Comparison of ENCODE assay signal across 10 cellular contexts in the genomic region with DNA sequence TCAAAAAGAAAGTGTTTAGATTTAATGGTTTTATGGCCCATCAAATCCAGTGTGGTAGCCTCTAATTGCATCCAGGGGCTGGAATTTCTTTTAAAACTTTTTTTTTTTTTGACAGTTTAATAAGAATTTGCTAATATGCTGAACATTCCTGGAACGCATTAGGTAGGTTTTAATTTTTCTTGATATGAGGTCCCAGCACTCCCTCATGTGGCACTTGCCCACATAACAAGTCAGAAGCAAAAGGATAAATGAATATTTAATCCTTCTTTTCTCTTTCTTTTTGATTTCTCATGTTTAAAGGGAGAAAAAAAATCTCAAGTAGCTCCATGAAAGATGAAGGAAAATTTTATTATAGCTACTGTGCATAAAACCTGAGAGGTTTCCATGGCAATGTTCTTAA. TPM values are rescaled to one million over a fixed set of nuclear protein-coding genes. Genes with fewer than 3 reads are reported as not detected.
DNase-seq lines count a peak whose midpoint lies in the region; ATAC-seq and TF ChIP-seq lines count a peak whose summit lies in the region.
"Had no signal": no experiment of that assay in that cellular context is flagged by ENCODE, and none has a peak within 500 bp of the region (broad histone marks: within the 10 kb centered on the region; RNA-seq: fewer than 3 reads in every experiment).

No MANE protein-coding gene starts in this region.

- TF ChIP-seq POLR2A in HCT116 (IDR thresholded peaks at IDR 0.05; ENCODE audit: borderline replicate concordance, extremely low read depth, insufficient read depth, insufficient read length), result no peak

- ATAC-seq in HCT116 (no peak), HG03442 (IDR thresholded peaks at IDR 0.05; ENCODE audit: unreplicated experiment) (no peak)

- DNase-seq in AG20443 (ENCODE audit: low spot score), result peak; percentile 22
- DNase-seq in HCT116 (ENCODE audit: low read depth, low spot score), result peak; percentile 12
- DNase-seq in WERI-Rb-1, result peak; percentile 11
- DNase-seq in kidney epithelial cell (ENCODE audit: low read depth), result no peak
- no peak for DNase-seq in GOT3 (lab: John Stamatoyannopoulos, UW)
- no peak for DNase-seq in ureter (ENCODE audit: low spot score)
- DNase-seq in stimulated activated CD4-positive, alpha-beta T cell treated with anti-CD3 and anti-CD28 coated beads, Interleukin-2, amount 100 ng/mL, for 24 hours, result no peak
- DNase-seq: activated B cell treated with CpG ODN at 0.5 μM for 24 hours, stomach had no signal

- H3K27ac ChIP-seq in HCT116 (ENCODE audit: low read depth, low read length) (no peak overlapping the region), WERI-Rb-1 (no peak overlapping the region)
- H3K27ac ChIP-seq: stomach had no signal

- intact Hi-C loops in HCT116 (cut with micrococcal nuclease), result loop anchor here (5.0 kb wide), 2 partner anchors 1159 to 1769 kb away; a partner anchor contains a TSS

- no peaks in the 10 kb centered on the region for H3K79me2 ChIP-seq in HCT116 (ENCODE audit: insufficient read depth, low read length)

- RAD21 ChIA-PET in HCT116 (lab: Charles Lee; ENCODE audit: low non-redundant PET in 1 of 2, low total read pairs in 2 of 2, uncharacterized antibody in 2 of 2, unreplicated experiment in 2 of 2), result no interaction called here

- no peak overlapping the region for H3K4me3 ChIP-seq in HCT116 (replicated peaks in 1 of 2; ENCODE audit: low read depth in 1 of 2, low read length in 2 of 2)
- no peak overlapping the region for H3K4me3 ChIP-seq in WERI-Rb-1 (ENCODE audit: low read depth, low read length)
- no peak overlapping the region for H3K4me3 ChIP-seq in kidney epithelial cell (ENCODE audit: low read depth, low read length)
- H3K4me3 ChIP-seq: stomach had no signal

- no peaks in the 10 kb centered on the region for H3K9me3 ChIP-seq in HCT116 (ENCODE audit: control insufficient read depth in 1 of 2, insufficient read depth in 1 of 2, low read depth in 1 of 2, low read length in 2 of 2)
- no peaks in the 10 kb centered on the region for H3K9me3 ChIP-seq in WERI-Rb-1 (ENCODE audit: severe bottlenecking)
- H3K9me3 ChIP-seq: stomach had no signal

- POLR2A ChIA-PET in HCT116 (lab: Charles Lee), result no interaction called here

- no peaks in the 10 kb centered on the region for H3K9me2 ChIP-seq in HCT116 (ENCODE audit: insufficient read depth)

- CTCF ChIA-PET in HCT116 (lab: Charles Lee), result interaction anchor here (0.6 to 1.7 kb wide), 8 partner anchors 9 to 1770 kb away, joined by 3 to 10 read pairs (median 3); no protein-coding TSS in a partner anchor

- TF ChIP-seq RAD21 in HCT116 (IDR thresholded peaks at IDR 0.05; ENCODE audit: low read depth), result peak; percentile 57; the same call in 1 of the 2 replicates

- H3K9ac ChIP-seq in HCT116 (ENCODE audit: low read length), result no peak overlapping the region

- H4K20me1 ChIP-seq in HCT116 (ENCODE audit: insufficient read depth), result no peaks in the 10 kb centered on the region

- H3K4me1 ChIP-seq in HCT116 (ENCODE audit: control insufficient read depth in 1 of 2, insufficient read depth in 2 of 2, low read length in 2 of 2), result no peaks in the 10 kb centered on the region
- H3K4me1 ChIP-seq: stomach had no signal

- no peaks in the 10 kb centered on the region for H3K36me3 ChIP-seq in HCT116 (ENCODE audit: control insufficient read depth in 1 of 2, insufficient read depth in 2 of 2, low read length in 2 of 2)
- H3K36me3 ChIP-seq in WERI-Rb-1, result no peaks in the 10 kb centered on the region
- no peaks in the 10 kb centered on the region for H3K36me3 ChIP-seq in kidney epithelial cell (ENCODE audit: control insufficient read depth, insufficient read depth, low read length)
- H3K36me3 ChIP-seq: stomach had no signal

- BruUV-seq in HCT116 (replicated peaks; lab: Mats Ljungman, UMichigan), result no TSS peak

- no peak overlapping the region for H3K4me2 ChIP-seq in HCT116 (ENCODE audit: low read length)

- no peak overlapping the region for H2AFZ ChIP-seq in HCT116 (ENCODE audit: low read depth, low read length, poor library complexity, severe bottlenecking)

- peaks cover 5% of the 10 kb centered on the region; the same call in 1 of the 2 replicates for H3K27me3 ChIP-seq in HCT116 (ENCODE audit: insufficient read depth, low read length)
- no peaks in the 10 kb centered on the region for H3K27me3 ChIP-seq in WERI-Rb-1 (ENCODE audit: insufficient read depth, low read depth, severe bottlenecking)
- H3K27me3 ChIP-seq in kidney epithelial cell (ENCODE audit: control insufficient read depth, insufficient read depth, low read length), result no peaks in the 10 kb centered on the region
- H3K27me3 ChIP-seq: stomach had no signal

- TF ChIP-seq CTCF in HCT116 (IDR thresholded peaks at IDR 0.05 in 2 of 3, conservative IDR thresholded peaks at IDR 0.05 in 1 of 3; ENCODE audit: borderline replicate concordance in 1 of 3, insufficient read depth in 1 of 3, low read depth in 2 of 3, low read length in 2 of 3), result peak in 2 of 3 experiments; percentile 44 to 62; a peak in 4 of 6 replicates
- peak; percentile 36 for TF ChIP-seq CTCF in WERI-Rb-1 (IDR thresholded peaks at IDR 0.05; ENCODE audit: low read depth, low read length)
- peak; percentile 73 for TF ChIP-seq CTCF in kidney epithelial cell (IDR thresholded peaks at IDR 0.05; ENCODE audit: insufficient read depth, low read length, poor library complexity, severe bottlenecking)

TF ChIP-seq in HCT116, 20 proteins besides CTCF, POLR2A, EP300 and RAD21:
- TF ChIP-seq, protein P1, sequence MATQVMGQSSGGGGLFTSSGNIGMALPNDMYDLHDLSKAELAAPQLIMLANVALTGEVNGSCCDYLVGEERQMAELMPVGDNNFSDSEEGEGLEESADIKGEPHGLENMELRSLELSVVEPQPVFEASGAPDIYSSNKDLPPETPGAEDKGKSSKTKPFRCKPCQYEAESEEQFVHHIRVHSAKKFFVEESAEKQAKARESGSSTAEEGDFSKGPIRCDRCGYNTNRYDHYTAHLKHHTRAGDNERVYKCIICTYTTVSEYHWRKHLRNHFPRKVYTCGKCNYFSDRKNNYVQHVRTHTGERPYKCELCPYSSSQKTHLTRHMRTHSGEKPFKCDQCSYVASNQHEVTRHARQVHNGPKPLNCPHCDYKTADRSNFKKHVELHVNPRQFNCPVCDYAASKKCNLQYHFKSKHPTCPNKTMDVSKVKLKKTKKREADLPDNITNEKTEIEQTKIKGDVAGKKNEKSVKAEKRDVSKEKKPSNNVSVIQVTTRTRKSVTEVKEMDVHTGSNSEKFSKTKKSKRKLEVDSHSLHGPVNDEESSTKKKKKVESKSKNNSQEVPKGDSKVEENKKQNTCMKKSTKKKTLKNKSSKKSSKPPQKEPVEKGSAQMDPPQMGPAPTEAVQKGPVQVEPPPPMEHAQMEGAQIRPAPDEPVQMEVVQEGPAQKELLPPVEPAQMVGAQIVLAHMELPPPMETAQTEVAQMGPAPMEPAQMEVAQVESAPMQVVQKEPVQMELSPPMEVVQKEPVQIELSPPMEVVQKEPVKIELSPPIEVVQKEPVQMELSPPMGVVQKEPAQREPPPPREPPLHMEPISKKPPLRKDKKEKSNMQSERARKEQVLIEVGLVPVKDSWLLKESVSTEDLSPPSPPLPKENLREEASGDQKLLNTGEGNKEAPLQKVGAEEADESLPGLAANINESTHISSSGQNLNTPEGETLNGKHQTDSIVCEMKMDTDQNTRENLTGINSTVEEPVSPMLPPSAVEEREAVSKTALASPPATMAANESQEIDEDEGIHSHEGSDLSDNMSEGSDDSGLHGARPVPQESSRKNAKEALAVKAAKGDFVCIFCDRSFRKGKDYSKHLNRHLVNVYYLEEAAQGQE (IDR thresholded peaks at IDR 0.05; ENCODE audit: low read depth), result no peak
- no peak for TF ChIP-seq EZH2phosphoT487 (IDR thresholded peaks at IDR 0.05; ENCODE audit: borderline replicate concordance)
- no peak for TF ChIP-seq YY1 (IDR thresholded peaks at IDR 0.05; ENCODE audit: extremely low read depth, insufficient replicate concordance, low read depth, low read length)
- TF ChIP-seq TCF7L2 (IDR thresholded peaks at IDR 0.05; ENCODE audit: borderline replicate concordance, extremely low read depth, insufficient read depth, insufficient read length), result no peak

RNA-seq across cellular contexts. Expression of a gene that starts 13.5 kb away (rescaled TPM):
- total RNA-seq in HCT116 (2021; ENCODE audit: unreplicated experiment) (0.12 TPM), kidney epithelial cell (not detected in 2 replicates), ureter (not detected)
- polyA plus RNA-seq in HCT116 (2012), result not detected in 2 replicates
- total RNA-seq: activated B cell treated with CpG ODN at 0.5 μM for 24 hours, stomach had no signal
- polyA plus RNA-seq: stomach had no signal

Comparison
In these comparisons a context has a peak if more than half of its experiments do, and no peak if none do; other contexts are left out.
1. DNase-seq: peak in AG20443 (single experiment), HCT116 (single experiment) and WERI-Rb-1 (single experiment); none in kidney epithelial cell (single experiment), GOT3 (single experiment), ureter (single experiment) and stimulated activated CD4-positive, alpha-beta T cell treated with anti-CD3 and anti-CD28 coated beads, Interleukin-2, amount 100 ng/mL, for 24 hours (0 of 2).
2. Peak in every context shown above with its lines, with median percentiles within 50 percentile points of each other: CTCF ChIP-seq.